In the genomic region with DNA sequence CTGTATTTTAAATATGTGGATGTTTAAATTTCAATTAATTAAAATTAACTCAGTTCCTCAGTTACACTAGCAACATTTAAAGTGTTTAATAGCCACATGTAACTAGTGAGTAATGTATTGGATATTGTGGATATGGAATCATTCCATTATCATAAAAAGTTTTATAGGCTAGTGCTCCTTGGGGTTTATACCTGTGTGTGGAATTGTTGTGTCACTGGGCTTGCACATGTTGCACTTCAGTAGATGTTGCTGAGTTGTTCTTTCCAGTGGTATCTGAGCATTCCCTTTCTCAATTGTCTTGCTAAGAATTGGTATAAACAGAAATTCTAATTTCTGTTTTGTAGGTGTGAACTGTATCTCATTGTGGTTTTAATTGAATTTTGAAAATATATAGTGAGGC, we compare ENCODE assay signal across 37 cellular contexts.
"Had no signal": no experiment of that assay in that cellular context is flagged by ENCODE, and none has a peak within 500 bp of the region (broad histone marks: within the 10 kb centered on the region; RNA-seq: fewer than 3 reads in every experiment).

No MANE protein-coding gene starts in this region.

- H3K4me3 ChIP-seq: adrenal gland, body of pancreas, K562, PC-9 had no signal

- ATAC-seq: activated CD8-positive, alpha-beta T cell treated with anti-CD3 and anti-CD28 coated beads, Interleukin-2, amount 10 ng/mL, durations not matched to agents 7 days and 5 days; activated T-cell treated with anti-CD3 and anti-CD28 coated beads, Interleukin-2, amount 50 U/mL, for 4 hours; body of pancreas; K562; Right ventricle myocardium inferior; SK-N-SH treated with all-trans-retinoic acid at 6 μM for 48 hours; T-cell; T-helper 17 cell had no signal

- H3K9me3 Mint-ChIP-seq: activated CD4-positive, alpha-beta T cell treated with anti-CD3 and anti-CD28 coated beads, Interleukin-2, amount 10 ng/mL, durations not matched to agents 7 days and 5 days; activated naive CD4-positive, alpha-beta T cell treated with anti-CD3 and anti-CD28 coated beads for 36 hours; activated naive CD8-positive, alpha-beta T cell treated with anti-CD3 and anti-CD28 coated beads, Interleukin-2, amount 10 ng/mL, durations not matched to agents 7 days and 5 days; activated T-cell treated with anti-CD3 and anti-CD28 coated beads, Interleukin-2, amount 50 U/mL, for 4 hours; activated T-helper 1 cell treated with anti-CD3 and anti-CD28 coated beads, Interleukin-12 subunit alpha, Interleukin-12 subunit beta, Interleukin-2, Interleukin-4 antibody, amounts not matched to agents 30 ng/mL and 10 ng/mL and 1 ng/mL, durations not matched to agents 14 hours and 24 hours and 36 hours; T-cell had no signal

- H3K27ac ChIP-seq: adrenal gland, body of pancreas, PC-9, RWPE1, WERI-Rb-1 had no signal

- H3K27me3 ChIP-seq: adrenal gland, body of pancreas had no signal

- DNase-seq: activated CD4-positive, alpha-beta T cell treated with anti-CD3 and anti-CD28 coated beads for 1 hour; activated CD4-positive, alpha-beta T cell treated with anti-CD3 and anti-CD28 coated beads, Interleukin-2, amount 10 ng/mL, durations not matched to agents 7 days and 5 days; activated CD4-positive, alpha-beta T cell treated with anti-CD3 and anti-CD28 coated beads, Interleukin-2, amount 50 U/mL, for 48 hours; activated CD4-positive, CD25-positive, alpha-beta regulatory T cell; activated CD8-positive, alpha-beta T cell treated with anti-CD3 and anti-CD28 coated beads, Interleukin-2, amount 10 ng/mL, durations not matched to agents 7 days and 5 days; activated gamma-delta T cell treated with Interleukin-2 at 50 U/mL for 16 hours; activated naive CD4-positive, alpha-beta T cell treated with anti-CD3 and anti-CD28 coated beads for 36 hours; activated naive CD8-positive, alpha-beta T cell treated with anti-CD3 and anti-CD28 coated beads, Interleukin-2, amount 10 ng/mL, durations not matched to agents 7 days and 5 days; activated T-cell treated with anti-CD3 and anti-CD28 coated beads, Interleukin-2, amount 50 U/mL, for 4 hours; adrenal gland; body of pancreas; caudate nucleus; cerebellar nuclear complex; MM.1S; MV-4-11; NCI-H1092; NCI-H1436 treated with DMSO at 0.1 percent for 48 hours; NCI-H1694 treated with DMSO at 0.1 percent for 48 hours; NCI-H2029; NCI-H345; NCI-H510A; NCI-H526; NCI-H748 treated with DMSO at 0.1 percent for 48 hours; NK-92 treated with Interleukin-12 subunit alpha and Interleukin-12 subunit beta, amount 100 ng/mL, for 24 hours; PC-9; SIG-M5; T-cell; T-helper 17 cell; WERI-Rb-1 had no signal

- H3K27me3 Mint-ChIP-seq: activated CD4-positive, alpha-beta T cell treated with anti-CD3 and anti-CD28 coated beads, Interleukin-2, amount 10 ng/mL, durations not matched to agents 7 days and 5 days; activated naive CD8-positive, alpha-beta T cell treated with anti-CD3 and anti-CD28 coated beads, Interleukin-2, amount 10 ng/mL, durations not matched to agents 7 days and 5 days; T-cell; T-helper 17 cell had no signal

- FAIRE-seq: astrocyte, bronchial epithelial cell, K562, RCC 7860 had no signal

- H3K27ac Mint-ChIP-seq: activated CD4-positive, alpha-beta T cell treated with anti-CD3 and anti-CD28 coated beads, Interleukin-2, amount 10 ng/mL, durations not matched to agents 7 days and 5 days; activated CD8-positive, alpha-beta T cell treated with anti-CD3 and anti-CD28 coated beads, Interleukin-2, amount 10 ng/mL, durations not matched to agents 7 days and 5 days; activated naive CD4-positive, alpha-beta T cell treated with anti-CD3 and anti-CD28 coated beads for 36 hours; activated naive CD8-positive, alpha-beta T cell treated with anti-CD3 and anti-CD28 coated beads, Interleukin-2, amount 10 ng/mL, durations not matched to agents 7 days and 5 days; activated T-helper 1 cell treated with anti-CD3 and anti-CD28 coated beads, Interleukin-12 subunit alpha, Interleukin-12 subunit beta, Interleukin-2, Interleukin-4 antibody, amounts not matched to agents 30 ng/mL and 10 ng/mL and 1 ng/mL, durations not matched to agents 14 hours and 24 hours and 36 hours; T-cell; T-helper 17 cell had no signal

- H3K4me3 Mint-ChIP-seq: activated CD4-positive, alpha-beta T cell treated with anti-CD3 and anti-CD28 coated beads, Interleukin-2, amount 10 ng/mL, durations not matched to agents 7 days and 5 days; activated CD8-positive, alpha-beta T cell treated with anti-CD3 and anti-CD28 coated beads, Interleukin-2, amount 10 ng/mL, durations not matched to agents 7 days and 5 days; activated naive CD4-positive, alpha-beta T cell treated with anti-CD3 and anti-CD28 coated beads for 36 hours; activated naive CD8-positive, alpha-beta T cell treated with anti-CD3 and anti-CD28 coated beads, Interleukin-2, amount 10 ng/mL, durations not matched to agents 7 days and 5 days; activated T-cell treated with anti-CD3 and anti-CD28 coated beads, Interleukin-2, amount 50 U/mL, for 4 hours; activated T-helper 1 cell treated with anti-CD3 and anti-CD28 coated beads, Interleukin-12 subunit alpha, Interleukin-12 subunit beta, Interleukin-2, Interleukin-4 antibody, amounts not matched to agents 30 ng/mL and 10 ng/mL and 1 ng/mL, durations not matched to agents 14 hours and 24 hours and 36 hours; T-cell; T-helper 17 cell had no signal
